ENCODE assay signal across 28 cellular contexts in genomic region chr17:79909121-79909520, GRCh38.
"Had no signal": no experiment of that assay in that cellular context is flagged by ENCODE, and none has a peak within 500 bp of the region (broad histone marks: within the 10 kb centered on the region; RNA-seq: fewer than 3 reads in every experiment).

No MANE protein-coding gene starts in this region.

- H3K4me1 ChIP-seq: right atrium auricular region, right lobe of liver, stomach, testis, thyroid gland, transverse colon, vagina had no signal

- H3K4me3 ChIP-seq: hepatocyte, lung, neural progenitor cell, right atrium auricular region, right lobe of liver, smooth muscle cell, stomach, testis, thyroid gland, transverse colon, upper lobe of left lung, vagina had no signal

- H3K36me3 ChIP-seq: neural progenitor cell, neutrophil, right atrium auricular region, right lobe of liver, stomach, thyroid gland, transverse colon, upper lobe of left lung, vagina had no signal

- H3K27me3 ChIP-seq: hepatocyte, right atrium auricular region, right lobe of liver, testis, thyroid gland, transverse colon, upper lobe of left lung, vagina had no signal

- DNase-seq: islet precursor cell; kidney glomerular epithelial cell; left cardiac atrium; mesendoderm; naive B cell; natural killer cell; nephron progenitor cell; occipital lobe; stimulated activated CD4-positive, alpha-beta T cell treated with anti-CD3 and anti-CD28 coated beads, Interleukin-12 subunit alpha, Interleukin-12 subunit beta, amount 100 ng/mL, for 4 hours; stimulated activated CD4-positive, alpha-beta T cell treated with anti-CD3 and anti-CD28 coated beads, Interleukin-15, amount 100 ng/mL, for 24 hours; stimulated activated CD4-positive, alpha-beta T cell treated with anti-CD3 and anti-CD28 coated beads, Interleukin-2, amount 100 ng/mL, for 24 hours; stimulated activated CD4-positive, alpha-beta T cell treated with anti-CD3 and anti-CD28 coated beads, Interleukin-4, amount 100 ng/mL, for 1 hour; stimulated activated naive B cell treated with anti-CD40 and anti-IgM and Interleukin-4, amounts not matched to agents 10 μg/mL and 1 μg/mL and 100 μg/mL, for 72 hours; stimulated activated naive CD8-positive, alpha-beta T cell treated with anti-CD3 and anti-CD28 coated beads, Interleukin-15, Interleukin-2, amounts not matched to agents 100 U/mL and 50 U/mL, for 24 hours; stomach; testis; thyroid gland; transverse colon; upper lobe of left lung had no signal

- ATAC-seq: left cardiac atrium; left lobe of liver; natural killer cell; right lobe of liver; stimulated activated naive B cell treated with anti-CD40 and anti-IgM and Interleukin-4, amounts not matched to agents 10 μg/mL and 1 μg/mL and 100 μg/mL, for 72 hours; stimulated activated naive CD8-positive, alpha-beta T cell treated with anti-CD3 and anti-CD28 coated beads, Interleukin-15, Interleukin-2, amounts not matched to agents 100 U/mL and 50 U/mL, for 24 hours had no signal

- H3K27ac ChIP-seq: hepatocyte, neural progenitor cell, neutrophil, right atrium auricular region, right lobe of liver, stomach, testis, thyroid gland, transverse colon, upper lobe of left lung, vagina had no signal

- H3K9ac ChIP-seq: neural progenitor cell had no signal

- H3K9me3 ChIP-seq: neutrophil, right atrium auricular region, right lobe of liver, stomach, testis, thyroid gland, transverse colon, upper lobe of left lung, vagina had no signal
